In the genomic region with DNA sequence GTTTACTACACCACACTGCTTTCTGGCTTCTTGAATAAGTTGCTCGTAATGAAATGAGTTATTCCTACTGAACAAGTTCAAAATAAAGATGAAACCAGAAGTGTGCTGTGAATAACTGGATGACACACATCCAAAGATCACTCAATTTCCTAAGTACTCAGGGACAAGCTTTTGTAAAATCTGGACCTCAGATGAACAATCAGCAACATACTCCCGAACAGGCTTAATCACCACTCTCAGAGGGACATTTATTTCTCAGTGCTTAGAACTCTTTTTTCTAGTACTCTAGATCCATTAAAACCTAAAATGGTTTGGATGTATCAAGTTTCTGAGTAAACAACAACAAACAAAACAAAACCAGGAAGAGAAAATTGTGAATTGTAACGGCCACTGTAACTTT, we compare ENCODE assay signal across 1 cellular context.
TF ChIP-seq lines count a peak whose summit lies in the region.

No MANE protein-coding gene starts in this region.

TF ChIP-seq in K562, 482 proteins besides CTCF, POLR2A, EP300 and RAD21:
- TF ChIP-seq, protein P1, sequence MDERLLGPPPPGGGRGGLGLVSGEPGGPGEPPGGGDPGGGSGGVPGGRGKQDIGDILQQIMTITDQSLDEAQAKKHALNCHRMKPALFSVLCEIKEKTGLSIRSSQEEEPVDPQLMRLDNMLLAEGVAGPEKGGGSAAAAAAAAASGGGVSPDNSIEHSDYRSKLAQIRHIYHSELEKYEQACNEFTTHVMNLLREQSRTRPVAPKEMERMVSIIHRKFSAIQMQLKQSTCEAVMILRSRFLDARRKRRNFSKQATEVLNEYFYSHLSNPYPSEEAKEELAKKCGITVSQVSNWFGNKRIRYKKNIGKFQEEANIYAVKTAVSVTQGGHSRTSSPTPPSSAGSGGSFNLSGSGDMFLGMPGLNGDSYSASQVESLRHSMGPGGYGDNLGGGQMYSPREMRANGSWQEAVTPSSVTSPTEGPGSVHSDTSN (CRISPR knock-in tag; IDR thresholded peaks at IDR 0.05; ENCODE audit: low read depth), result no peak
- TF ChIP-seq, protein P1 (tag; conservative IDR thresholded peaks at IDR 0.05; ENCODE audit: low read depth), result 0 out of 2 replicates have a peak, but pooled peaks have one; percentile 31
- TF ChIP-seq, protein P2, sequence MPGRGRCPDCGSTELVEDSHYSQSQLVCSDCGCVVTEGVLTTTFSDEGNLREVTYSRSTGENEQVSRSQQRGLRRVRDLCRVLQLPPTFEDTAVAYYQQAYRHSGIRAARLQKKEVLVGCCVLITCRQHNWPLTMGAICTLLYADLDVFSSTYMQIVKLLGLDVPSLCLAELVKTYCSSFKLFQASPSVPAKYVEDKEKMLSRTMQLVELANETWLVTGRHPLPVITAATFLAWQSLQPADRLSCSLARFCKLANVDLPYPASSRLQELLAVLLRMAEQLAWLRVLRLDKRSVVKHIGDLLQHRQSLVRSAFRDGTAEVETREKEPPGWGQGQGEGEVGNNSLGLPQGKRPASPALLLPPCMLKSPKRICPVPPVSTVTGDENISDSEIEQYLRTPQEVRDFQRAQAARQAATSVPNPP (IDR thresholded peaks at IDR 0.05; ENCODE audit: borderline replicate concordance, insufficient read depth, insufficient read length), result no peak
- no peak for TF ChIP-seq SP2 (IDR thresholded peaks at IDR 0.05; ENCODE audit: extremely low read depth, low read depth, low read length, poor library complexity, severe bottlenecking)
- TF ChIP-seq ZFP30 (CRISPR knock-in tag; IDR thresholded peaks at IDR 0.05; ENCODE audit: borderline replicate concordance), result no peak
- TF ChIP-seq POLR3G (IDR thresholded peaks at IDR 0.05; ENCODE audit: extremely low read depth, insufficient read length, insufficient replicate concordance), result no peak
- TF ChIP-seq KLF6 (CRISPR knock-in tag; IDR thresholded peaks at IDR 0.05; ENCODE audit: borderline replicate concordance), result no peak
- TF ChIP-seq NFXL1 (CRISPR knock-in tag; IDR thresholded peaks at IDR 0.05), result no peak
- TF ChIP-seq, protein P3, sequence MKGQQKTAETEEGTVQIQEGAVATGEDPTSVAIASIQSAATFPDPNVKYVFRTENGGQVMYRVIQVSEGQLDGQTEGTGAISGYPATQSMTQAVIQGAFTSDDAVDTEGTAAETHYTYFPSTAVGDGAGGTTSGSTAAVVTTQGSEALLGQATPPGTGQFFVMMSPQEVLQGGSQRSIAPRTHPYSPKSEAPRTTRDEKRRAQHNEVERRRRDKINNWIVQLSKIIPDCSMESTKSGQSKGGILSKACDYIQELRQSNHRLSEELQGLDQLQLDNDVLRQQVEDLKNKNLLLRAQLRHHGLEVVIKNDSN (CRISPR knock-in tag; IDR thresholded peaks at IDR 0.05), result no peak
